In genomic region chr7:121327671-121328070, GRCh38 we compare ENCODE assay signal across 35 cellular contexts. TPM values are rescaled to one million over a fixed set of nuclear protein-coding genes. Genes with fewer than 3 reads are reported as not detected.
"Had no signal": no experiment of that assay in that cellular context is flagged by ENCODE, and none has a peak within 500 bp of the region (broad histone marks: within the 10 kb centered on the region; RNA-seq: fewer than 3 reads in every experiment).

No MANE protein-coding gene starts in this region.

- H3K36me3 ChIP-seq: adrenal gland, esophagus squamous epithelium, gastroesophageal sphincter, WERI-Rb-1 had no signal

- H3K9me3 Mint-ChIP-seq: activated B cell treated with CpG ODN at 0.5 μM for 24 hours; activated CD8-positive, alpha-beta T cell treated with anti-CD3 and anti-CD28 coated beads for 36 hours; activated naive CD4-positive, alpha-beta T cell treated with anti-CD3 and anti-CD28 coated beads for 36 hours; activated naive CD4-positive, alpha-beta T cell treated with anti-CD3 and anti-CD28 coated beads, Interleukin-2, amount 50 U/mL, for 24 hours; activated naive CD8-positive, alpha-beta T cell treated with anti-CD3 and anti-CD28 coated beads for 36 hours; activated naive CD8-positive, alpha-beta T cell treated with anti-CD3 and anti-CD28 coated beads, Interleukin-2, amount 50 U/mL, for 24 hours; activated T-cell treated with anti-CD3 and anti-CD28 coated beads, Interleukin-2, amount 50 U/mL, for 4 hours; activated T-helper 17 cell treated with anti-CD3 and anti-CD28 coated beads, Interleukin-2, amount 50 U/mL, for 72 hours; T-helper 2 cell treated with Interferon-gamma antibody and Interleukin-4, amounts not matched to agents 5 μg/mL and 100 μg/mL, for 36 hours had no signal

- H3K27ac ChIP-seq: adrenal gland, body of pancreas, epithelial cell of prostate, esophagus squamous epithelium, gastroesophageal sphincter, WERI-Rb-1 had no signal

- H3K4me3 ChIP-seq: adrenal gland, body of pancreas, esophagus squamous epithelium, gastroesophageal sphincter had no signal

- H3K9me3 ChIP-seq: adrenal gland, body of pancreas, esophagus squamous epithelium, gastroesophageal sphincter had no signal

- H3K36me3 Mint-ChIP-seq: activated naive CD4-positive, alpha-beta T cell treated with anti-CD3 and anti-CD28 coated beads, Interleukin-2, amount 50 U/mL, for 24 hours; activated naive CD8-positive, alpha-beta T cell treated with anti-CD3 and anti-CD28 coated beads for 36 hours had no signal

- DNase-seq: activated B cell treated with CpG ODN at 0.5 μM for 24 hours; activated CD4-positive, alpha-beta T cell treated with anti-CD3 and anti-CD28 coated beads for 48 hours; activated CD4-positive, alpha-beta T cell treated with anti-CD3 and anti-CD28 coated beads, Interleukin-2, amount 50 U/mL, for 1 hour; activated CD4-positive, alpha-beta T cell treated with anti-CD3 and anti-CD28 coated beads, Interleukin-2, amount 50 U/mL, for 48 hours; activated CD8-positive, alpha-beta memory T cell treated with anti-CD3 and anti-CD28 coated beads for 24 hours; activated CD8-positive, alpha-beta T cell treated with anti-CD3 and anti-CD28 coated beads for 36 hours; activated effector memory CD4-positive, alpha-beta T cell treated with Interleukin-2 at 50 U/mL for 16 hours; activated gamma-delta T cell treated with Interleukin-2 at 50 U/mL for 16 hours; activated naive CD4-positive, alpha-beta T cell treated with anti-CD3 and anti-CD28 coated beads for 36 hours; activated naive CD8-positive, alpha-beta T cell treated with anti-CD3 and anti-CD28 coated beads for 36 hours; activated naive CD8-positive, alpha-beta T cell treated with anti-CD3 and anti-CD28 coated beads, Interleukin-2, amount 50 U/mL, for 24 hours; activated T-cell treated with anti-CD3 and anti-CD28 coated beads, Interleukin-2, amount 50 U/mL, for 4 hours; adrenal gland; amygdala; aorta; body of pancreas; caudate nucleus; cortex of kidney; dermis blood vessel endothelial cell; effector CD8-positive, alpha-beta T cell; esophagus squamous epithelium; foreskin melanocyte; T-helper 1 cell; T-helper 17 cell; T1000; WERI-Rb-1 had no signal

- H3K27ac Mint-ChIP-seq: activated CD8-positive, alpha-beta T cell treated with anti-CD3 and anti-CD28 coated beads for 36 hours; activated naive CD4-positive, alpha-beta T cell treated with anti-CD3 and anti-CD28 coated beads for 36 hours; activated naive CD4-positive, alpha-beta T cell treated with anti-CD3 and anti-CD28 coated beads, Interleukin-2, amount 50 U/mL, for 24 hours; activated naive CD8-positive, alpha-beta T cell treated with anti-CD3 and anti-CD28 coated beads for 36 hours; activated T-helper 17 cell treated with anti-CD3 and anti-CD28 coated beads, Interleukin-2, amount 50 U/mL, for 72 hours; T-helper 17 cell; T-helper 2 cell treated with Interferon-gamma antibody and Interleukin-4, amounts not matched to agents 5 μg/mL and 100 μg/mL, for 36 hours had no signal

- ATAC-seq: activated CD4-positive, CD25-positive, alpha-beta regulatory T cell treated with anti-CD3 and anti-CD28 coated beads, Interleukin-2, amount 50 U/mL, for 24 hours; activated T-helper 17 cell treated with anti-CD3 and anti-CD28 coated beads, Interleukin-2, amount 50 U/mL, for 72 hours; body of pancreas; gastroesophageal sphincter; T-helper 17 cell had no signal

- H3K4me3 Mint-ChIP-seq: activated CD8-positive, alpha-beta T cell treated with anti-CD3 and anti-CD28 coated beads for 36 hours; activated naive CD4-positive, alpha-beta T cell treated with anti-CD3 and anti-CD28 coated beads for 36 hours; activated naive CD8-positive, alpha-beta T cell treated with anti-CD3 and anti-CD28 coated beads for 36 hours; activated T-cell treated with anti-CD3 and anti-CD28 coated beads, Interleukin-2, amount 50 U/mL, for 4 hours; activated T-helper 17 cell treated with anti-CD3 and anti-CD28 coated beads, Interleukin-2, amount 50 U/mL, for 72 hours had no signal

RNA-seq across cellular contexts. Expression of gene WNT16, which starts 1.1 kb away (rescaled TPM):
- total RNA-seq: activated CD8-positive, alpha-beta T cell treated with anti-CD3 and anti-CD28 coated beads for 36 hours; activated naive CD4-positive, alpha-beta T cell treated with anti-CD3 and anti-CD28 coated beads for 36 hours; activated naive CD8-positive, alpha-beta T cell treated with anti-CD3 and anti-CD28 coated beads for 36 hours; activated T-helper 17 cell treated with anti-CD3 and anti-CD28 coated beads, Interleukin-2, amount 50 U/mL, for 72 hours; aorta; body of pancreas; chondrocyte; dermis blood vessel endothelial cell; endothelial cell of umbilical vein; glomerular endothelial cell; T-helper 17 cell had no signal
- polyA plus RNA-seq: aorta, endothelial cell of umbilical vein had no signal
